1 cellular context compared by ENCODE assay signal in genomic region chr16:55569025-55569424, GRCh38.
TF ChIP-seq lines count a peak whose summit lies in the region.

No MANE protein-coding gene starts in this region.

TF ChIP-seq in endothelial cell of umbilical vein, 7 proteins besides CTCF, POLR2A, EP300 and RAD21:
- no peak for TF ChIP-seq GATA2 (IDR thresholded peaks at IDR 0.05; ENCODE audit: insufficient read depth, insufficient read length, low read depth, low read length)
